ENCODE assay signal across 1 cellular context in the genomic region with DNA sequence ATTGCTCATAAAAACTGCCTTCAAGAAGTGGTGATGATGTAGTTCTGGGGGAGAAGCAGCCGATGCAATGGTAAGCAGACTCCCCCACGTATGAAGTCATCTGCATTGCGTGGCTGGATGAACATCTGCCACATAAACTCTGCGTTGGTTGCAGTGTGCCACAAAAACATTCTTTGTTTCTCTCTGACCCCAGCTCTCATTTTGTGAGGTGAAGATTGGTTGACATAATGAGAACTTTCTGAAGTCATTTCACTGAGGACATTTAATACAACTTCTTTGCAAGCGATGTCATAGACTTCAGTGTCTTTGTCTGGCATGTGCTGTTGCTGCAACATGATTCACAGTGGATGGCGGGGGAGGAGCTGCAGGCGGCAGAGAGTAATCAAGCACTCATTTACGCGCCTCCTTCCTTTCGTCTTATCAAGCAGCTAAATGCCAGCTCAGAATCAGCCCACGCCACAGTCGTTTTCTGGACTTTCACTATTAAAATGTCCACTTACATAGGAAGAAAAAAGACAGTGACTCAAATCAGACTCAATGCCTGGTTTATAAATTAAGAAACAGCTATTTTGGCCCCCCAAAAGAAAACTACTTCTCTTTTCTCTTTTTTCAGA.
TF ChIP-seq lines count a peak whose summit lies in the region.

No MANE protein-coding gene starts in this region.

TF ChIP-seq in HEK293, 187 proteins besides CTCF, POLR2A, EP300 and RAD21 (continued from another document):
- TF ChIP-seq, protein P1, sequence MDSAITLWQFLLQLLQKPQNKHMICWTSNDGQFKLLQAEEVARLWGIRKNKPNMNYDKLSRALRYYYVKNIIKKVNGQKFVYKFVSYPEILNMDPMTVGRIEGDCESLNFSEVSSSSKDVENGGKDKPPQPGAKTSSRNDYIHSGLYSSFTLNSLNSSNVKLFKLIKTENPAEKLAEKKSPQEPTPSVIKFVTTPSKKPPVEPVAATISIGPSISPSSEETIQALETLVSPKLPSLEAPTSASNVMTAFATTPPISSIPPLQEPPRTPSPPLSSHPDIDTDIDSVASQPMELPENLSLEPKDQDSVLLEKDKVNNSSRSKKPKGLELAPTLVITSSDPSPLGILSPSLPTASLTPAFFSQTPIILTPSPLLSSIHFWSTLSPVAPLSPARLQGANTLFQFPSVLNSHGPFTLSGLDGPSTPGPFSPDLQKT (IDR thresholded peaks at IDR 0.05; ENCODE audit: borderline replicate concordance, low read depth, low read length) = no peak
- TF ChIP-seq ZFP37 (tag by site-specific recombination; IDR thresholded peaks at IDR 0.05) (no peak), ZNF18 (tag by site-specific recombination; IDR thresholded peaks at IDR 0.05) (no peak), ZNF600 (tag by site-specific recombination; IDR thresholded peaks at IDR 0.05) (peak; percentile 73), WT1 (tag by site-specific recombination; IDR thresholded peaks at IDR 0.05) (peak; percentile 61), ZNF280C (tag by site-specific recombination; IDR thresholded peaks at IDR 0.05) (no peak), KLF17 (tag by site-specific recombination; IDR thresholded peaks at IDR 0.05) (peak; percentile 48; the same call in 1 of the 2 replicates), ZNF76 (tag by site-specific recombination; IDR thresholded peaks at IDR 0.05; ENCODE audit: borderline replicate concordance, low read depth) (no peak), ZNF514 (tag by site-specific recombination; IDR thresholded peaks at IDR 0.05) (no peak), GLIS2 (tag by site-specific recombination; IDR thresholded peaks at IDR 0.05) (no peak), ZNF223 (tag by site-specific recombination; IDR thresholded peaks at IDR 0.05) (no peak), ZNF311 (tag by site-specific recombination; IDR thresholded peaks at IDR 0.05; ENCODE audit: borderline replicate concordance) (no peak), ZNF518A (tag by site-specific recombination; conservative IDR thresholded peaks at IDR 0.05; ENCODE audit: low read depth) (0 out of 2 replicates have a peak, but pooled peaks have one; percentile 38), ZNF529 (tag by site-specific recombination; IDR thresholded peaks at IDR 0.05; ENCODE audit: insufficient replicate concordance) (no peak), ZNF449 (tag by site-specific recombination; IDR thresholded peaks at IDR 0.05) (no peak), KLF7 (tag by site-specific recombination; IDR thresholded peaks at IDR 0.05; ENCODE audit: borderline replicate concordance) (no peak), ZNF792 (tag by site-specific recombination; IDR thresholded peaks at IDR 0.05) (no peak), ZNF133 (tag by site-specific recombination; IDR thresholded peaks at IDR 0.05) (no peak), ZNF114 (tag by site-specific recombination; IDR thresholded peaks at IDR 0.05) (no peak), ZNF202 (tag by site-specific recombination; IDR thresholded peaks at IDR 0.05; ENCODE audit: borderline replicate concordance) (no peak), ZNF560 (tag by site-specific recombination; IDR thresholded peaks at IDR 0.05; ENCODE audit: borderline replicate concordance) (no peak), ZNF184 (tag by site-specific recombination; IDR thresholded peaks at IDR 0.05) (0 out of 2 replicates have a peak, but pooled peaks have one; percentile 47), ZNF629 (tag by site-specific recombination; IDR thresholded peaks at IDR 0.05) (peak; percentile 99), SCRT2 (tag by site-specific recombination; IDR thresholded peaks at IDR 0.05) (peak; percentile 61), ZNF521 (tag by site-specific recombination; IDR thresholded peaks at IDR 0.05) (no peak), ZNF350 (tag by site-specific recombination; IDR thresholded peaks at IDR 0.05) (no peak), ZNF169 (tag by site-specific recombination; IDR thresholded peaks at IDR 0.05) (no peak), ZBTB17 (tag by site-specific recombination; IDR thresholded peaks at IDR 0.05) (peak; percentile 68), ZFP69B (tag by site-specific recombination; IDR thresholded peaks at IDR 0.05) (0 out of 2 replicates have a peak, but pooled peaks have one; percentile 31), ZNF473 (tag by site-specific recombination; IDR thresholded peaks at IDR 0.05) (no peak), ZNF239 (tag by site-specific recombination; IDR thresholded peaks at IDR 0.05) (no peak), ZNF837 (tag by site-specific recombination; IDR thresholded peaks at IDR 0.05) (no peak)
- TF ChIP-seq, protein P2, sequence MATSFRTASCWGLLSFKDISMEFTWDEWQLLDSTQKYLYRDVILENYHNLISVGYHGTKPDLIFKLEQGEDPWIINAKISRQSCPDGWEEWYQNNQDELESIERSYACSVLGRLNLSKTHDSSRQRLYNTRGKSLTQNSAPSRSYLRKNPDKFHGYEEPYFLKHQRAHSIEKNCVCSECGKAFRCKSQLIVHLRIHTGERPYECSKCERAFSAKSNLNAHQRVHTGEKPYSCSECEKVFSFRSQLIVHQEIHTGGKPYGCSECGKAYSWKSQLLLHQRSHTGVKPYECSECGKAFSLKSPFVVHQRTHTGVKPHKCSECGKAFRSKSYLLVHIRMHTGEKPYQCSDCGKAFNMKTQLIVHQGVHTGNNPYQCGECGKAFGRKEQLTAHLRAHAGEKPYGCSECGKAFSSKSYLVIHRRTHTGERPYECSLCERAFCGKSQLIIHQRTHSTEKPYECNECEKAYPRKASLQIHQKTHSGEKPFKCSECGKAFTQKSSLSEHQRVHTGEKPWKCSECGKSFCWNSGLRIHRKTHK (tag by site-specific recombination; IDR thresholded peaks at IDR 0.05) = no peak
- TF ChIP-seq, protein P3, sequence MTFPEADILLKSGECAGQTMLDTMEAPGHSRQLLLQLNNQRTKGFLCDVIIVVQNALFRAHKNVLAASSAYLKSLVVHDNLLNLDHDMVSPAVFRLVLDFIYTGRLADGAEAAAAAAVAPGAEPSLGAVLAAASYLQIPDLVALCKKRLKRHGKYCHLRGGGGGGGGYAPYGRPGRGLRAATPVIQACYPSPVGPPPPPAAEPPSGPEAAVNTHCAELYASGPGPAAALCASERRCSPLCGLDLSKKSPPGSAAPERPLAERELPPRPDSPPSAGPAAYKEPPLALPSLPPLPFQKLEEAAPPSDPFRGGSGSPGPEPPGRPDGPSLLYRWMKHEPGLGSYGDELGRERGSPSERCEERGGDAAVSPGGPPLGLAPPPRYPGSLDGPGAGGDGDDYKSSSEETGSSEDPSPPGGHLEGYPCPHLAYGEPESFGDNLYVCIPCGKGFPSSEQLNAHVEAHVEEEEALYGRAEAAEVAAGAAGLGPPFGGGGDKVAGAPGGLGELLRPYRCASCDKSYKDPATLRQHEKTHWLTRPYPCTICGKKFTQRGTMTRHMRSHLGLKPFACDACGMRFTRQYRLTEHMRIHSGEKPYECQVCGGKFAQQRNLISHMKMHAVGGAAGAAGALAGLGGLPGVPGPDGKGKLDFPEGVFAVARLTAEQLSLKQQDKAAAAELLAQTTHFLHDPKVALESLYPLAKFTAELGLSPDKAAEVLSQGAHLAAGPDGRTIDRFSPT (tag by site-specific recombination; IDR thresholded peaks at IDR 0.05) = peak; percentile 57; the same call in 1 of the 2 replicates
- TF ChIP-seq, protein P4, sequence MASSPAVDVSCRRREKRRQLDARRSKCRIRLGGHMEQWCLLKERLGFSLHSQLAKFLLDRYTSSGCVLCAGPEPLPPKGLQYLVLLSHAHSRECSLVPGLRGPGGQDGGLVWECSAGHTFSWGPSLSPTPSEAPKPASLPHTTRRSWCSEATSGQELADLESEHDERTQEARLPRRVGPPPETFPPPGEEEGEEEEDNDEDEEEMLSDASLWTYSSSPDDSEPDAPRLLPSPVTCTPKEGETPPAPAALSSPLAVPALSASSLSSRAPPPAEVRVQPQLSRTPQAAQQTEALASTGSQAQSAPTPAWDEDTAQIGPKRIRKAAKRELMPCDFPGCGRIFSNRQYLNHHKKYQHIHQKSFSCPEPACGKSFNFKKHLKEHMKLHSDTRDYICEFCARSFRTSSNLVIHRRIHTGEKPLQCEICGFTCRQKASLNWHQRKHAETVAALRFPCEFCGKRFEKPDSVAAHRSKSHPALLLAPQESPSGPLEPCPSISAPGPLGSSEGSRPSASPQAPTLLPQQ (tag by site-specific recombination; IDR thresholded peaks at IDR 0.05) = peak; percentile 30; the same call in 1 of the 2 replicates
- TF ChIP-seq, protein P5, sequence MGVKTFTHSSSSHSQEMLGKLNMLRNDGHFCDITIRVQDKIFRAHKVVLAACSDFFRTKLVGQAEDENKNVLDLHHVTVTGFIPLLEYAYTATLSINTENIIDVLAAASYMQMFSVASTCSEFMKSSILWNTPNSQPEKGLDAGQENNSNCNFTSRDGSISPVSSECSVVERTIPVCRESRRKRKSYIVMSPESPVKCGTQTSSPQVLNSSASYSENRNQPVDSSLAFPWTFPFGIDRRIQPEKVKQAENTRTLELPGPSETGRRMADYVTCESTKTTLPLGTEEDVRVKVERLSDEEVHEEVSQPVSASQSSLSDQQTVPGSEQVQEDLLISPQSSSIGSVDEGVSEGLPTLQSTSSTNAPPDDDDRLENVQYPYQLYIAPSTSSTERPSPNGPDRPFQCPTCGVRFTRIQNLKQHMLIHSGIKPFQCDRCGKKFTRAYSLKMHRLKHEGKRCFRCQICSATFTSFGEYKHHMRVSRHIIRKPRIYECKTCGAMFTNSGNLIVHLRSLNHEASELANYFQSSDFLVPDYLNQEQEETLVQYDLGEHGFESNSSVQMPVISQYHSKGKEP (tag by site-specific recombination; IDR thresholded peaks at IDR 0.05) = peak; percentile 86
TF ChIP-seq in HEK293: peak in this region for 40.
